In genomic region chr9:114156658-114157421, GRCh38 we compare ENCODE assay signal across 8 cellular contexts. TPM values are rescaled to one million over a fixed set of nuclear protein-coding genes. Genes with fewer than 3 reads are reported as not detected.
DNase-seq lines count a peak whose midpoint lies in the region; ATAC-seq and TF ChIP-seq lines count a peak whose summit lies in the region.

No MANE protein-coding gene starts in this region.

- H3K4me1 ChIP-seq in ACC112 (ENCODE audit: control insufficient read depth, insufficient read depth, low read length, unreplicated experiment) (peaks cover 12% of the 10 kb centered on the region), HUES48 (ENCODE audit: control insufficient read depth, insufficient read depth, low read length) (peaks cover 16% of the 10 kb centered on the region)

- H3K79me2 ChIP-seq in ACC112 (ENCODE audit: control insufficient read depth, insufficient read depth, low read length, unreplicated experiment), result no peaks in the 10 kb centered on the region

- H3K4me3 ChIP-seq in ACC112 (ENCODE audit: low read depth, low read length) (peak overlapping the region; percentile 81), HUES48 (ENCODE audit: low read depth, low read length) (peak overlapping the region; percentile 69), foreskin fibroblast (ENCODE audit: low read depth in 1 of 2, low read length in 2 of 2) (peak overlapping the region; percentile 63 to 82)

- H3K27me3 ChIP-seq in ACC112 (ENCODE audit: insufficient read depth, low read length) (peaks cover 26% of the 10 kb centered on the region), HUES48 (ENCODE audit: control insufficient read depth, insufficient read depth, low read length) (peaks cover 38% of the 10 kb centered on the region)

- peak; percentile 9 for DNase-seq in activated T-helper 9 cell treated with anti-CD3 and anti-CD28 coated beads, Interleukin-2, amount 50 U/mL, for 16 hours (ENCODE audit: low read depth)
- peak; percentile 88 to 94 for DNase-seq in foreskin fibroblast
- DNase-seq in neural crest cell (ENCODE audit: low read depth, low spot score), result peak; percentile 36
- DNase-seq in NK-92 treated with Interleukin-12 subunit alpha and Interleukin-12 subunit beta, amount 100 ng/mL, for 24 hours (lab: John Stamatoyannopoulos, UW), result no peak
- no peak for DNase-seq in erythroblast (lab: John Stamatoyannopoulos, UW)

- H3K4me3 Mint-ChIP-seq in neural crest cell, result peak overlapping the region; percentile 91

- H3K36me3 ChIP-seq in ACC112 (ENCODE audit: insufficient read depth, low read length), result no peaks in the 10 kb centered on the region
- H3K36me3 ChIP-seq in HUES48 (ENCODE audit: control insufficient read depth, insufficient read depth, low read length), result no peaks in the 10 kb centered on the region

- H3K27me3 Mint-ChIP-seq in neural crest cell (ENCODE audit: low read depth), result peaks cover 45% of the 10 kb centered on the region

- no peak overlapping the region for H3K9ac ChIP-seq in HUES48 (ENCODE audit: low read depth, low read length)

- no peak for TF ChIP-seq POLR2A in erythroblast (IDR thresholded peaks at IDR 0.05; ENCODE audit: low read length)

- H3K36me3 Mint-ChIP-seq in neural crest cell (ENCODE audit: low read depth), result peaks cover 3% of the 10 kb centered on the region

- ATAC-seq in GM21825 (IDR thresholded peaks at IDR 0.05; ENCODE audit: unreplicated experiment), result no peak

- H2AFZ ChIP-seq in ACC112 (ENCODE audit: low read length, unreplicated experiment), result peak overlapping the region; percentile 59

- peaks cover 49% of the 10 kb centered on the region for H3K4me1 Mint-ChIP-seq in neural crest cell

- TF ChIP-seq CTCF in foreskin fibroblast (IDR thresholded peaks at IDR 0.05; ENCODE audit: low read depth, low read length), result peak; percentile 25
- no peak for TF ChIP-seq CTCF in neural crest cell (conservative IDR thresholded peaks at IDR 0.05)

- H3K9me3 Mint-ChIP-seq in neural crest cell, result no peaks in the 10 kb centered on the region

- H3K27ac ChIP-seq in ACC112 (ENCODE audit: low read depth, low read length) (no peak overlapping the region), HUES48 (ENCODE audit: low read depth, low read length) (peak overlapping the region; percentile 10)

- H3K27ac Mint-ChIP-seq in neural crest cell (ENCODE audit: unreplicated experiment), result peak overlapping the region; percentile 22

- no peaks in the 10 kb centered on the region for H3K9me3 ChIP-seq in HUES48 (ENCODE audit: control insufficient read depth, insufficient read depth, low read length)

RNA-seq across cellular contexts. Expression of gene COL27A1, which starts 1.5 kb away (rescaled TPM):
- total RNA-seq in neural crest cell, result 15.3 and 20.3 TPM in 2 replicates

RNA-seq across cellular contexts. Expression of gene KIF12, which starts 57.7 kb away (rescaled TPM):
- not detected in 2 replicates for total RNA-seq in neural crest cell

Comparison
In these comparisons a context has a peak if more than half of its experiments do, and no peak if none do; other contexts are left out.
1. DNase-seq: peak in activated T-helper 9 cell treated with anti-CD3 and anti-CD28 coated beads, Interleukin-2, amount 50 U/mL, for 16 hours (single experiment), foreskin fibroblast (2 of 2) and neural crest cell (single experiment); none in NK-92 treated with Interleukin-12 subunit alpha and Interleukin-12 subunit beta, amount 100 ng/mL, for 24 hours (single experiment) and erythroblast (0 of 2).
2. Peak in every context shown above with its lines, with median percentiles within 50 percentile points of each other: H3K4me3 ChIP-seq.